In genomic region chr1:153790996-153791855, GRCh38 we compare ENCODE assay signal across 9 cellular contexts. TPM values are rescaled to one million over a fixed set of nuclear protein-coding genes. Genes with fewer than 3 reads are reported as not detected.
DNase-seq lines count a peak whose midpoint lies in the region; ATAC-seq and TF ChIP-seq lines count a peak whose summit lies in the region.
"Had no signal": no experiment of that assay in that cellular context is flagged by ENCODE, and none has a peak within 500 bp of the region (broad histone marks: within the 10 kb centered on the region; RNA-seq: fewer than 3 reads in every experiment).

No MANE protein-coding gene starts in this region.

- DNase-seq in CD8-positive, alpha-beta T cell, result no peak
- DNase-seq in heart right ventricle (no peak), amygdala (lab: John Stamatoyannopoulos, UW) (no peak), iPS-NIHi11 (ENCODE audit: low spot score) (no peak)

- no peaks in the 10 kb centered on the region for H3K36me3 ChIP-seq in CD8-positive, alpha-beta T cell (ENCODE audit: insufficient read depth, low read length)
- no peaks in the 10 kb centered on the region for H3K36me3 ChIP-seq in heart right ventricle
- H3K36me3 ChIP-seq: pancreas had no signal

- CTCF ChIA-PET in CD8-positive, alpha-beta T cell (lab: Charles Lee), result interaction anchor here (2.1 to 4.4 kb wide), 2 partner anchors 14 to 195 kb away, joined by 5 to 27 read pairs; partner anchors contain the start of gene RAB13

- intact Hi-C loops in CD8-positive, alpha-beta T cell (cut with DNase I, micrococcal nuclease), result no loop called here
- intact Hi-C loops in heart right ventricle (cut with DNase I), result loop anchor here in 4 of 10 donors (5.0 to 10.0 kb wide), 3 partner anchors 154 to 196 kb away; partner anchors contain the start of genes DENND4B (in 2 of the 4), CRTC2 (in 1 of the 4) and RAB13 (in 1 of the 4)

- no peak overlapping the region for H3K4me3 Mint-ChIP-seq in CD8-positive, alpha-beta T cell
- H3K4me3 Mint-ChIP-seq in stimulated activated memory B cell treated with anti-CD40 and anti-IgM and Interleukin-4, amounts not matched to agents 10 μg/mL and 1 μg/mL and 100 μg/mL, for 72 hours, result peak overlapping the region; percentile 68

- WGBS in heart right ventricle, 2 donors, result 71 to 73% methylated on average over 11 of the region's 11 CpGs

- TF ChIP-seq CTCF in CD8-positive, alpha-beta T cell (IDR thresholded peaks at IDR 0.05), result no peak
- TF ChIP-seq CTCF in WI38 (IDR thresholded peaks at IDR 0.05; ENCODE audit: low read depth, low read length) (no peak), heart right ventricle (IDR thresholded peaks at IDR 0.05) (no peak)

- ATAC-seq in CD8-positive, alpha-beta T cell, result peak; percentile 72
- ATAC-seq in GM19395 (IDR thresholded peaks at IDR 0.05; ENCODE audit: unreplicated experiment) (peak; percentile 87), HG03439 (IDR thresholded peaks at IDR 0.05; ENCODE audit: unreplicated experiment) (peak; percentile 81), heart right ventricle (peak; percentile 13 to 32 (median 20))
- ATAC-seq in stimulated activated memory B cell treated with anti-CD40 and anti-IgM and Interleukin-4, amounts not matched to agents 10 μg/mL and 1 μg/mL and 100 μg/mL, for 72 hours, result peak; percentile 97

- no peaks in the 10 kb centered on the region for H3K9me3 ChIP-seq in CD8-positive, alpha-beta T cell (ENCODE audit: low read length)
- no peaks in the 10 kb centered on the region for H3K9me3 ChIP-seq in heart right ventricle
- H3K9me3 ChIP-seq: pancreas had no signal

- H3K36me3 Mint-ChIP-seq in CD8-positive, alpha-beta T cell, result no peaks in the 10 kb centered on the region
- no peaks in the 10 kb centered on the region for H3K36me3 Mint-ChIP-seq in stimulated activated memory B cell treated with anti-CD40 and anti-IgM and Interleukin-4, amounts not matched to agents 10 μg/mL and 1 μg/mL and 100 μg/mL, for 72 hours

- H3K4me1 Mint-ChIP-seq in CD8-positive, alpha-beta T cell (ENCODE audit: low read depth), result peaks cover 28% of the 10 kb centered on the region
- H3K4me1 Mint-ChIP-seq in stimulated activated memory B cell treated with anti-CD40 and anti-IgM and Interleukin-4, amounts not matched to agents 10 μg/mL and 1 μg/mL and 100 μg/mL, for 72 hours, result peaks cover 47% of the 10 kb centered on the region

- no peak overlapping the region for H3K4me3 ChIP-seq in CD8-positive, alpha-beta T cell (ENCODE audit: low read depth, low read length)
- peak overlapping the region; percentile 53 for H3K4me3 ChIP-seq in WI38 (ENCODE audit: low read depth, low read length)
- H3K4me3 ChIP-seq in heart right ventricle, result peak overlapping the region in 8 of 10 donors; percentile 13 to 50 (median 40)
- H3K4me3 ChIP-seq: pancreas had no signal

- H3K27ac ChIP-seq in CD8-positive, alpha-beta T cell (ENCODE audit: low read depth, low read length), result no peak overlapping the region
- peak overlapping the region; percentile 51 to 96 (median 90) for H3K27ac ChIP-seq in heart right ventricle

- no peaks in the 10 kb centered on the region for H3K27me3 ChIP-seq in CD8-positive, alpha-beta T cell (ENCODE audit: insufficient read depth, low read length)
- no peaks in the 10 kb centered on the region for H3K27me3 ChIP-seq in heart right ventricle
- H3K27me3 ChIP-seq: pancreas had no signal

- no peak overlapping the region for H3K27ac Mint-ChIP-seq in CD8-positive, alpha-beta T cell
- H3K27ac Mint-ChIP-seq in stimulated activated memory B cell treated with anti-CD40 and anti-IgM and Interleukin-4, amounts not matched to agents 10 μg/mL and 1 μg/mL and 100 μg/mL, for 72 hours, result peak overlapping the region; percentile 87

- POLR2A ChIA-PET in CD8-positive, alpha-beta T cell (lab: Charles Lee), result interaction anchor here (0.6 kb wide), 2 partner anchors 186 to 199 kb away, joined by 4 read pairs; partner anchors contain the start of genes JTB and RPS27

- H3K27me3 Mint-ChIP-seq in CD8-positive, alpha-beta T cell (ENCODE audit: low read depth), result peaks cover 3% of the 10 kb centered on the region
- no peaks in the 10 kb centered on the region for H3K27me3 Mint-ChIP-seq in stimulated activated memory B cell treated with anti-CD40 and anti-IgM and Interleukin-4, amounts not matched to agents 10 μg/mL and 1 μg/mL and 100 μg/mL, for 72 hours

- no peaks in the 10 kb centered on the region for H3K9me3 Mint-ChIP-seq in CD8-positive, alpha-beta T cell
- no peaks in the 10 kb centered on the region for H3K9me3 Mint-ChIP-seq in stimulated activated memory B cell treated with anti-CD40 and anti-IgM and Interleukin-4, amounts not matched to agents 10 μg/mL and 1 μg/mL and 100 μg/mL, for 72 hours

- peaks cover 27% of the 10 kb centered on the region for H3K4me1 ChIP-seq in CD8-positive, alpha-beta T cell (ENCODE audit: insufficient read depth, low read length)
- peaks cover 0 to 35% (median 24%) of the 10 kb centered on the region in 9 donors for H3K4me1 ChIP-seq in heart right ventricle

RNA-seq across cellular contexts. Expression of gene SLC27A3, which starts 16.0 kb away (rescaled TPM):
- 1 to 10 TPM; 6.5 to 6.6 TPM for total RNA-seq in CD8-positive, alpha-beta T cell
- 10 to 100 TPM in 2 of 10 donors, 1 to 10 TPM in 8; 5.9 to 16.0 (median 8.9) TPM for total RNA-seq in heart right ventricle
- 10 to 100 TPM; 26.7 to 43.8 TPM for polyA plus RNA-seq in heart right ventricle

Comparison
In these comparisons a context has a peak if more than half of its experiments do, and no peak if none do; other contexts are left out.
1. ATAC-seq: peak in every context shown above with its lines; median percentile 97 in stimulated activated memory B cell treated with anti-CD40 and anti-IgM and Interleukin-4, amounts not matched to agents 10 μg/mL and 1 μg/mL and 100 μg/mL, for 72 hours; 87 in GM19395; 81 in HG03439; 72 in CD8-positive, alpha-beta T cell; 20 in heart right ventricle.